ENCODE assay signal across 18 cellular contexts in genomic region chr7:95002726-95003125, GRCh38.
A peak's percentile ranks its signal among the peaks of the same experiment; 100 is the strongest.
DNase-seq lines count a peak whose midpoint lies in the region; ATAC-seq and TF ChIP-seq lines count a peak whose summit lies in the region.
"Had no signal": no experiment of that assay in that cellular context is flagged by ENCODE, and none has a peak within 500 bp of the region (broad histone marks: within the 10 kb centered on the region; RNA-seq: fewer than 3 reads in every experiment).

No MANE protein-coding gene starts in this region.

- no peak for TF ChIP-seq EP300 in upper lobe of left lung (IDR thresholded peaks at IDR 0.05)

- H3K4me3 Mint-ChIP-seq in Calu3 (ENCODE audit: low read depth, unreplicated experiment): no peak overlapping the region
- no peak overlapping the region for H3K4me3 Mint-ChIP-seq in activated naive CD8-positive, alpha-beta T cell treated with anti-CD3 and anti-CD28 coated beads, Interleukin-2, amount 50 U/mL, for 24 hours
- no peak overlapping the region for H3K4me3 Mint-ChIP-seq in activated naive CD4-positive, alpha-beta T cell treated with anti-CD3 and anti-CD28 coated beads, Interleukin-2, amount 10 ng/mL, durations not matched to agents 7 days and 5 days
- H3K4me3 Mint-ChIP-seq: H9 had no signal

- no peaks in the 10 kb centered on the region for H3K9me3 ChIP-seq in upper lobe of left lung

- H3K36me3 ChIP-seq in upper lobe of left lung: no peaks in the 10 kb centered on the region

- peak; percentile 79 for ATAC-seq in left colon
- peak in 1 of 2 donors; percentile 25 for ATAC-seq in upper lobe of left lung (ENCODE audit: low FRiP score in 2 of 2)
- no peak for ATAC-seq in activated naive CD8-positive, alpha-beta T cell treated with anti-CD3 and anti-CD28 coated beads, Interleukin-2, amount 50 U/mL, for 24 hours
- ATAC-seq in HG02798 (IDR thresholded peaks at IDR 0.05; ENCODE audit: poor library complexity, unreplicated experiment): no peak

- no peaks in the 10 kb centered on the region for H3K27me3 Mint-ChIP-seq in Calu3 (ENCODE audit: unreplicated experiment)
- H3K27me3 Mint-ChIP-seq in activated naive CD8-positive, alpha-beta T cell treated with anti-CD3 and anti-CD28 coated beads, Interleukin-2, amount 50 U/mL, for 24 hours: no peaks in the 10 kb centered on the region
- no peaks in the 10 kb centered on the region for H3K27me3 Mint-ChIP-seq in activated naive CD4-positive, alpha-beta T cell treated with anti-CD3 and anti-CD28 coated beads, Interleukin-2, amount 10 ng/mL, durations not matched to agents 7 days and 5 days

- DNase-seq in Calu3 (no peak), LHCN-M2 (ENCODE audit: low read depth) (peak; percentile 12), left colon (no peak), upper lobe of left lung (no peak)
- no peak for DNase-seq in activated naive CD8-positive, alpha-beta T cell treated with anti-CD3 and anti-CD28 coated beads, Interleukin-2, amount 50 U/mL, for 24 hours
- DNase-seq in activated naive CD4-positive, alpha-beta T cell treated with anti-CD3 and anti-CD28 coated beads, Interleukin-2, amount 10 ng/mL, durations not matched to agents 7 days and 5 days: no peak
- DNase-seq: AML-193, GDM1, H9, NCI-H1105 treated with DMSO at 0.1 percent for 48 hours, NCI-H1694, NCI-H2081 treated with DMSO at 0.1 percent for 48 hours, NCI-H226, NCI-H524 treated with DMSO at 0.1 percent for 48 hours, PC-9, SW 1271 had no signal

- H3K36me3 Mint-ChIP-seq in Calu3 (ENCODE audit: insufficient read depth, unreplicated experiment): no peaks in the 10 kb centered on the region
- H3K36me3 Mint-ChIP-seq in activated naive CD8-positive, alpha-beta T cell treated with anti-CD3 and anti-CD28 coated beads, Interleukin-2, amount 50 U/mL, for 24 hours (ENCODE audit: low read depth): no peaks in the 10 kb centered on the region
- H3K36me3 Mint-ChIP-seq in activated naive CD4-positive, alpha-beta T cell treated with anti-CD3 and anti-CD28 coated beads, Interleukin-2, amount 10 ng/mL, durations not matched to agents 7 days and 5 days: no peaks in the 10 kb centered on the region

- 59 to 63% methylated on average over 1 of the region's 1 CpG for WGBS in upper lobe of left lung, 2 donors

- TF ChIP-seq CTCF in Calu3 (IDR thresholded peaks at IDR 0.05; ENCODE audit: unreplicated experiment): no peak
- TF ChIP-seq CTCF in upper lobe of left lung (IDR thresholded peaks at IDR 0.05): no peak

- H3K4me1 ChIP-seq in upper lobe of left lung: peaks cover 0 to 7% (median 2%) of the 10 kb centered on the region in 4 donors

- intact Hi-C loops in Calu3 (cut with micrococcal nuclease; ENCODE audit: unreplicated experiment): no loop called here
- intact Hi-C loops in left colon (cut with DNase I, micrococcal nuclease): no loop called here

- CTCF ChIA-PET in Calu3 (lab: Charles Lee): no interaction called here
- CTCF ChIA-PET in activated naive CD4-positive, alpha-beta T cell treated with anti-CD3 and anti-CD28 coated beads, Interleukin-2, amount 10 ng/mL, durations not matched to agents 7 days and 5 days (lab: Charles Lee): no interaction called here

- no TSS peak for BruUV-seq in Calu3 (replicated peaks; lab: Mats Ljungman, UMichigan)

- peak overlapping the region; percentile 31 for H3K27ac Mint-ChIP-seq in Calu3 (ENCODE audit: unreplicated experiment)
- no peak overlapping the region for H3K27ac Mint-ChIP-seq in activated naive CD8-positive, alpha-beta T cell treated with anti-CD3 and anti-CD28 coated beads, Interleukin-2, amount 50 U/mL, for 24 hours
- no peak overlapping the region for H3K27ac Mint-ChIP-seq in activated naive CD4-positive, alpha-beta T cell treated with anti-CD3 and anti-CD28 coated beads, Interleukin-2, amount 10 ng/mL, durations not matched to agents 7 days and 5 days

- no peak overlapping the region for H3K4me3 ChIP-seq in upper lobe of left lung
- H3K4me3 ChIP-seq: PC-9 had no signal

- no peaks in the 10 kb centered on the region for H3K9me3 Mint-ChIP-seq in Calu3 (ENCODE audit: low read depth, unreplicated experiment)
- no peaks in the 10 kb centered on the region for H3K9me3 Mint-ChIP-seq in activated naive CD8-positive, alpha-beta T cell treated with anti-CD3 and anti-CD28 coated beads, Interleukin-2, amount 50 U/mL, for 24 hours
- H3K9me3 Mint-ChIP-seq in activated naive CD4-positive, alpha-beta T cell treated with anti-CD3 and anti-CD28 coated beads, Interleukin-2, amount 10 ng/mL, durations not matched to agents 7 days and 5 days: no peaks in the 10 kb centered on the region
- H3K9me3 Mint-ChIP-seq: H9 had no signal

- H3K27ac ChIP-seq in upper lobe of left lung: peak overlapping the region; percentile 48 to 74 (median 65)
- H3K27ac ChIP-seq: C4-2B, PC-9 had no signal

- H3K4me1 Mint-ChIP-seq in Calu3 (ENCODE audit: low read depth, unreplicated experiment): peaks cover 19% of the 10 kb centered on the region
- H3K4me1 Mint-ChIP-seq in activated naive CD8-positive, alpha-beta T cell treated with anti-CD3 and anti-CD28 coated beads, Interleukin-2, amount 50 U/mL, for 24 hours: no peaks in the 10 kb centered on the region
- no peaks in the 10 kb centered on the region for H3K4me1 Mint-ChIP-seq in activated naive CD4-positive, alpha-beta T cell treated with anti-CD3 and anti-CD28 coated beads, Interleukin-2, amount 10 ng/mL, durations not matched to agents 7 days and 5 days

- TF ChIP-seq POLR2A in upper lobe of left lung (IDR thresholded peaks at IDR 0.05): no peak

- no peaks in the 10 kb centered on the region for H3K27me3 ChIP-seq in upper lobe of left lung
